Comparison of ENCODE assay signal across 1 cellular context in the genomic region with DNA sequence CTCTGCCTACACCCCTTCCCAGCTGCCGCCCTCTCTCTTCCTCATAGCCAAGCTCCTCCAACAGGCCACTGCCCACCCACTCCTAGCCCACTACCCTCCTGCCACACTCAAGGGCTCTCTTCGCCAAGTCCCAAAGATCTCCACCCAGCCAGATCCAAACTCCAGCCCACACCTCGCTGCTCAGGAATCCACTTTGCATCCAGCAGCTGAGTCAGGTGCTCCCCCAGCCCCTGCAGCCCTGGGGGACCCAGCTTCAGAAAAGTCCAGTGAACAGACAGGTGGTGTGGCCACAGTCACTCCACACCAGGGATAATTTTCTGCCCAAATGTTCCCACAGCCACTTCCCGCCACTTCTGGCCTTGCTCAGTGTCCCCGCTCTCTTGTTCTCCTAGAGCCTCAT.
TF ChIP-seq lines count a peak whose summit lies in the region.

No MANE protein-coding gene starts in this region.

TF ChIP-seq in HEK293, 187 proteins besides CTCF, POLR2A, EP300 and RAD21 (continued from another document):
- TF ChIP-seq INSM2 (tag by site-specific recombination; IDR thresholded peaks at IDR 0.05) (no peak), SCRT2 (tag by site-specific recombination; IDR thresholded peaks at IDR 0.05) (no peak), EGR2 (tag by site-specific recombination; IDR thresholded peaks at IDR 0.05; ENCODE audit: low read depth) (peak; percentile 38; the same call in 1 of the 2 replicates), MEIS1 (CRISPR knock-in tag; IDR thresholded peaks at IDR 0.05; ENCODE audit: borderline replicate concordance) (no peak), GFI1B (tag by site-specific recombination; IDR thresholded peaks at IDR 0.05) (no peak)
- TF ChIP-seq, protein P1, sequence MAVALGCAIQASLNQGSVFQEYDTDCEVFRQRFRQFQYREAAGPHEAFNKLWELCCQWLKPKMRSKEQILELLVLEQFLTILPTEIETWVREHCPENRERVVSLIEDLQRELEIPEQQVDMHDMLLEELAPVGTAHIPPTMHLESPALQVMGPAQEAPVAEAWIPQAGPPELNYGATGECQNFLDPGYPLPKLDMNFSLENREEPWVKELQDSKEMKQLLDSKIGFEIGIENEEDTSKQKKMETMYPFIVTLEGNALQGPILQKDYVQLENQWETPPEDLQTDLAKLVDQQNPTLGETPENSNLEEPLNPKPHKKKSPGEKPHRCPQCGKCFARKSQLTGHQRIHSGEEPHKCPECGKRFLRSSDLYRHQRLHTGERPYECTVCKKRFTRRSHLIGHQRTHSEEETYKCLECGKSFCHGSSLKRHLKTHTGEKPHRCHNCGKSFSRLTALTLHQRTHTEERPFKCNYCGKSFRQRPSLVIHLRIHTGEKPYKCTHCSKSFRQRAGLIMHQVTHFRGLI (tag by site-specific recombination; IDR thresholded peaks at IDR 0.05): no peak
